ENCODE assay signal across 17 cellular contexts in genomic region chr20:13243826-13244376, GRCh38. TPM values are rescaled to one million over a fixed set of nuclear protein-coding genes. Genes with fewer than 3 reads are reported as not detected.
DNase-seq lines count a peak whose midpoint lies in the region; ATAC-seq and TF ChIP-seq lines count a peak whose summit lies in the region.
"Had no signal": no experiment of that assay in that cellular context is flagged by ENCODE, and none has a peak within 500 bp of the region (broad histone marks: within the 10 kb centered on the region; RNA-seq: fewer than 3 reads in every experiment).

No MANE protein-coding gene starts in this region.

- TF ChIP-seq CTCF in epithelial cell of proximal tubule (conservative IDR thresholded peaks at IDR 0.05; ENCODE audit: low read depth, low read length), result no peak
- no peak for TF ChIP-seq CTCF in right lobe of liver (IDR thresholded peaks at IDR 0.05)

- H3K4me1 ChIP-seq in right lobe of liver, result peaks cover 0 to 73% (median 17%) of the 10 kb centered on the region in 4 donors
- H3K4me1 ChIP-seq: tibial nerve had no signal

- DNase-seq in DMS53 (lab: John Stamatoyannopoulos, UW), result peak; percentile 71
- peak; percentile 8 for DNase-seq in NCI-H226
- DNase-seq in epithelial cell of proximal tubule (ENCODE audit: low read depth), result peak; percentile 45
- peak in 1 of 3 donors; percentile 57 for DNase-seq in right lobe of liver
- DNase-seq in mesenteric fat pad (ENCODE audit: low spot score), result no peak
- no peak for DNase-seq in COR-L47 (lab: John Stamatoyannopoulos, UW)
- no peak for DNase-seq in stimulated activated CD8-positive, alpha-beta memory T cell treated with anti-CD3 and anti-CD28 coated beads, Interleukin-4, amount 100 ng/mL, for 48 hours
- DNase-seq in NOMO-1 (lab: John Stamatoyannopoulos, UW; ENCODE audit: unreplicated experiment in 2 of 2), result no peak
- DNase-seq: amygdala, glutamatergic neuron, immature natural killer cell, NCI-H510A, WERI-Rb-1 had no signal

- 41% methylated on average over 2 of the region's 2 CpGs for WGBS in right lobe of liver (ENCODE audit: insufficient coverage, low coverage, low lambda C conversion rate, missing lambda C conversion rate)

- H3K4me3 ChIP-seq in epithelial cell of proximal tubule (ENCODE audit: low read depth, low read length) (no peak overlapping the region), right lobe of liver (peak overlapping the region in 1 of 3 donors; percentile 49)
- H3K4me3 ChIP-seq: smooth muscle cell, tibial nerve had no signal

- no peak for TF ChIP-seq POLR2A in right lobe of liver (IDR thresholded peaks at IDR 0.05)

- H3K27ac ChIP-seq in right lobe of liver, result peak overlapping the region; percentile 27 to 89 (median 44)
- H3K27ac ChIP-seq: tibial nerve, WERI-Rb-1 had no signal

- intact Hi-C loops in right lobe of liver (cut with DNase I), result no loop called here

- ATAC-seq in right lobe of liver, result peak; percentile 74 to 95 (median 85)
- ATAC-seq: HCT116; stimulated activated memory B cell treated with anti-CD40 and anti-IgM and Interleukin-4, amounts not matched to agents 10 μg/mL and 1 μg/mL and 100 μg/mL, for 72 hours had no signal

- H3K27me3 ChIP-seq in right lobe of liver, result no peaks in the 10 kb centered on the region
- H3K27me3 ChIP-seq: tibial nerve had no signal

- H3K9me3 ChIP-seq in right lobe of liver, result no peaks in the 10 kb centered on the region
- H3K9me3 ChIP-seq: tibial nerve had no signal

- no peaks in the 10 kb centered on the region for H3K36me3 ChIP-seq in right lobe of liver
- H3K36me3 ChIP-seq: tibial nerve, WERI-Rb-1 had no signal

RNA-seq across cellular contexts. Expression of gene ISM1, which starts 22.8 kb away (rescaled TPM):
- total RNA-seq in epithelial cell of proximal tubule (0.06 and 2.3 TPM in 2 replicates), right lobe of liver (1 to 10 TPM; 2.1 to 5.5 (median 3.2) TPM), mesenteric fat pad (4.0 TPM)

Comparison
In these comparisons a context has a peak if more than half of its experiments do, and no peak if none do; other contexts are left out.
1. DNase-seq: peak in DMS53 (single experiment), NCI-H226 (single experiment) and epithelial cell of proximal tubule (single experiment); none in mesenteric fat pad (single experiment), COR-L47 (single experiment), stimulated activated CD8-positive, alpha-beta memory T cell treated with anti-CD3 and anti-CD28 coated beads, Interleukin-4, amount 100 ng/mL, for 48 hours (single experiment) and NOMO-1 (0 of 2).